1 cellular context compared by ENCODE assay signal in genomic region chr18:48939368-48940097, GRCh38.
TF ChIP-seq lines count a peak whose summit lies in the region.

No MANE protein-coding gene starts in this region.

TF ChIP-seq in H1, 55 proteins besides CTCF, POLR2A, EP300 and RAD21 (continued from another document):
- TF ChIP-seq TBP (IDR thresholded peaks at IDR 0.05; ENCODE audit: low read depth, low read length) (0 out of 2 replicates have a peak, but pooled peaks have one; percentile 23), CREB1 (IDR thresholded peaks at IDR 0.05) (no peak), RBBP5 (IDR thresholded peaks at IDR 0.05; ENCODE audit: borderline replicate concordance, low read depth, low read length) (peak; percentile 42; the same call in 1 of the 2 replicates), HDAC2 (IDR thresholded peaks at IDR 0.05; ENCODE audit: borderline replicate concordance in 1 of 2, low read depth in 2 of 2, low read length in 2 of 2) (no peak), ASH2L (IDR thresholded peaks at IDR 0.05; ENCODE audit: low read length) (peak; percentile 90)
TF ChIP-seq in H1: peak in this region for 4.
